In genomic region chr5:176741566-176742211, GRCh38 we compare ENCODE assay signal across 18 cellular contexts.
DNase-seq lines count a peak whose midpoint lies in the region; ATAC-seq and TF ChIP-seq lines count a peak whose summit lies in the region.
"Had no signal": no experiment of that assay in that cellular context is flagged by ENCODE, and none has a peak within 500 bp of the region (broad histone marks: within the 10 kb centered on the region; RNA-seq: fewer than 3 reads in every experiment).

No MANE protein-coding gene starts in this region.

- peaks cover 7% of the 10 kb centered on the region for H3K4me1 Mint-ChIP-seq in activated T-helper 2 cell treated with anti-CD3 and anti-CD28 coated beads, Interferon-gamma antibody, Interleukin-2, Interleukin-4, amounts not matched to agents 10 μg/mL and 5 μg/mL and 100 μg/mL, durations not matched to agents 14 hours and 24 hours and 36 hours (ENCODE audit: low read depth)

- H3K4me3 ChIP-seq in upper lobe of right lung (no peak overlapping the region), psoas muscle (no peak overlapping the region)

- H3K4me1 ChIP-seq in upper lobe of right lung (no peaks in the 10 kb centered on the region), psoas muscle (no peaks in the 10 kb centered on the region)

- no peaks in the 10 kb centered on the region for H3K36me3 Mint-ChIP-seq in activated T-helper 2 cell treated with anti-CD3 and anti-CD28 coated beads, Interferon-gamma antibody, Interleukin-2, Interleukin-4, amounts not matched to agents 10 μg/mL and 5 μg/mL and 100 μg/mL, durations not matched to agents 14 hours and 24 hours and 36 hours (ENCODE audit: low read depth)
- H3K36me3 Mint-ChIP-seq: T-cell had no signal

- intact Hi-C loops in activated T-helper 2 cell treated with anti-CD3 and anti-CD28 coated beads, Interferon-gamma antibody, Interleukin-2, Interleukin-4, amounts not matched to agents 10 μg/mL and 5 μg/mL and 100 μg/mL, durations not matched to agents 14 hours and 24 hours and 36 hours (cut with micrococcal nuclease), result no loop called here
- intact Hi-C loops in upper lobe of right lung (cut with DNase I), result no loop called here
- intact Hi-C loops in psoas muscle (cut with DNase I), result no loop called here

- 66 to 72% (median 69%) methylated on average over 11 of the region's 11 CpGs for WGBS in psoas muscle, 3 donors

- peaks cover 69% of the 10 kb centered on the region for H3K27me3 Mint-ChIP-seq in activated T-helper 2 cell treated with anti-CD3 and anti-CD28 coated beads, Interferon-gamma antibody, Interleukin-2, Interleukin-4, amounts not matched to agents 10 μg/mL and 5 μg/mL and 100 μg/mL, durations not matched to agents 14 hours and 24 hours and 36 hours (ENCODE audit: low read depth)

- no peak overlapping the region for H3K27ac Mint-ChIP-seq in activated T-helper 2 cell treated with anti-CD3 and anti-CD28 coated beads, Interferon-gamma antibody, Interleukin-2, Interleukin-4, amounts not matched to agents 10 μg/mL and 5 μg/mL and 100 μg/mL, durations not matched to agents 14 hours and 24 hours and 36 hours
- H3K27ac Mint-ChIP-seq: CD4-positive, alpha-beta T cell; T-cell had no signal

- no peak for ATAC-seq in upper lobe of right lung
- no peak for ATAC-seq in psoas muscle
- ATAC-seq: stimulated activated naive CD8-positive, alpha-beta T cell treated with anti-CD3 and anti-CD28 coated beads, Interleukin-15, Interleukin-2, amounts not matched to agents 100 U/mL and 50 U/mL, for 24 hours; T-cell had no signal

- peak; percentile 55 for DNase-seq in activated effector memory CD4-positive, alpha-beta T cell treated with anti-CD3 and anti-CD28 coated beads, Interleukin-2, amount 50 U/mL, for 16 hours
- DNase-seq in activated effector memory CD4-positive, alpha-beta T cell treated with Interleukin-2 at 50 U/mL for 16 hours, result no peak
- DNase-seq in activated T-helper 2 cell treated with anti-CD3 and anti-CD28 coated beads, Interferon-gamma antibody, Interleukin-2, Interleukin-4, amounts not matched to agents 10 μg/mL and 5 μg/mL and 100 μg/mL, durations not matched to agents 14 hours and 24 hours and 36 hours (ENCODE audit: low spot score), result peak; percentile 6
- DNase-seq in mesenteric fat pad (ENCODE audit: low spot score) (peak; percentile 65), upper lobe of right lung (peak; percentile 54), NCI-H2196 (lab: John Stamatoyannopoulos, UW; ENCODE audit: unreplicated experiment) (no peak), psoas muscle (no peak)
- DNase-seq in activated naive CD4-positive, alpha-beta T cell treated with anti-CD3 and anti-CD28 coated beads, Interleukin-2, amount 50 U/mL, for 16 hours, result no peak
- DNase-seq: activated CD4-positive, alpha-beta T cell treated with anti-CD3 and anti-CD28 coated beads, Interleukin-2, amount 50 U/mL, for 48 hours; anterior cingulate cortex; cortex of kidney; DMS79 treated with DMSO at 0.1 percent for 48 hours; NCI-H187; NK-92 treated with Interleukin-12 subunit alpha and Interleukin-12 subunit beta, amount 100 ng/mL, for 24 hours; stimulated activated naive CD8-positive, alpha-beta T cell treated with anti-CD3 and anti-CD28 coated beads, Interleukin-15, Interleukin-2, amounts not matched to agents 100 U/mL and 50 U/mL, for 24 hours had no signal

- H3K27me3 ChIP-seq in upper lobe of right lung (peaks cover 92% of the 10 kb centered on the region), psoas muscle (ENCODE audit: insufficient read depth in 3 of 3, low read length in 2 of 3) (peaks cover 0 to 89% (median 38%) of the 10 kb centered on the region in 3 donors)

- H3K27ac ChIP-seq in upper lobe of right lung (no peak overlapping the region), psoas muscle (no peak overlapping the region)
- H3K27ac ChIP-seq: RWPE1 had no signal

- H3K9me3 ChIP-seq in upper lobe of right lung (no peaks in the 10 kb centered on the region), psoas muscle (no peaks in the 10 kb centered on the region)

- no peaks in the 10 kb centered on the region for H3K36me3 ChIP-seq in upper lobe of right lung
- H3K36me3 ChIP-seq in psoas muscle (ENCODE audit: insufficient read depth in 1 of 2, low read depth in 1 of 2), result no peaks in the 10 kb centered on the region

- TF ChIP-seq CTCF in upper lobe of right lung (IDR thresholded peaks at IDR 0.05), result no peak
- no peak for TF ChIP-seq CTCF in psoas muscle (IDR thresholded peaks at IDR 0.05)

- H3K9me3 Mint-ChIP-seq in activated T-helper 2 cell treated with anti-CD3 and anti-CD28 coated beads, Interferon-gamma antibody, Interleukin-2, Interleukin-4, amounts not matched to agents 10 μg/mL and 5 μg/mL and 100 μg/mL, durations not matched to agents 14 hours and 24 hours and 36 hours, result no peaks in the 10 kb centered on the region
- H3K9me3 Mint-ChIP-seq: CD4-positive, alpha-beta T cell; T-cell had no signal

- no peak overlapping the region for H3K4me3 Mint-ChIP-seq in activated T-helper 2 cell treated with anti-CD3 and anti-CD28 coated beads, Interferon-gamma antibody, Interleukin-2, Interleukin-4, amounts not matched to agents 10 μg/mL and 5 μg/mL and 100 μg/mL, durations not matched to agents 14 hours and 24 hours and 36 hours (ENCODE audit: low read depth)
- H3K4me3 Mint-ChIP-seq: CD4-positive, alpha-beta T cell had no signal

Comparison
In these comparisons a context has a peak if more than half of its experiments do, and no peak if none do; other contexts are left out.
1. DNase-seq: peak in activated effector memory CD4-positive, alpha-beta T cell treated with anti-CD3 and anti-CD28 coated beads, Interleukin-2, amount 50 U/mL, for 16 hours (single experiment), activated T-helper 2 cell treated with anti-CD3 and anti-CD28 coated beads, Interferon-gamma antibody, Interleukin-2, Interleukin-4, amounts not matched to agents 10 μg/mL and 5 μg/mL and 100 μg/mL, durations not matched to agents 14 hours and 24 hours and 36 hours (single experiment), mesenteric fat pad (single experiment) and upper lobe of right lung (single experiment); none in activated effector memory CD4-positive, alpha-beta T cell treated with Interleukin-2 at 50 U/mL for 16 hours (single experiment), NCI-H2196 (single experiment), psoas muscle (0 of 2) and activated naive CD4-positive, alpha-beta T cell treated with anti-CD3 and anti-CD28 coated beads, Interleukin-2, amount 50 U/mL, for 16 hours (single experiment).